ENCODE assay signal across 2 cellular contexts in genomic region chr20:51869002-51869401, GRCh38.
TF ChIP-seq lines count a peak whose summit lies in the region.

No MANE protein-coding gene starts in this region.

TF ChIP-seq in HepG2, 621 proteins besides CTCF, POLR2A, EP300 and RAD21:
- TF ChIP-seq MAFK (conservative IDR thresholded peaks at IDR 0.05 in 1 of 2, IDR thresholded peaks at IDR 0.05 in 1 of 2; ENCODE audit: low read length in 2 of 2): peak; percentile 42 to 67; a peak in 3 of 4 replicates
- TF ChIP-seq HNF1B (CRISPR knock-in tag; IDR thresholded peaks at IDR 0.05): no peak
- TF ChIP-seq TEF (CRISPR knock-in tag; IDR thresholded peaks at IDR 0.05): no peak

TF ChIP-seq in A549, 52 proteins besides CTCF, POLR2A, EP300 and RAD21 (continued from another document):
- TF ChIP-seq HOXB13 (CRISPR knock-in tag; IDR thresholded peaks at IDR 0.05; ENCODE audit: low read depth) (no peak), JUN (IDR thresholded peaks at IDR 0.05) (no peak)
